1 cellular context compared by ENCODE assay signal in genomic region chr5:147918899-147919298, GRCh38.
TF ChIP-seq lines count a peak whose summit lies in the region.

No MANE protein-coding gene starts in this region.

TF ChIP-seq in GM23338, 12 proteins besides CTCF, POLR2A, EP300 and RAD21:
- TF ChIP-seq ZNF462 (CRISPR knock-in tag; IDR thresholded peaks at IDR 0.05): no peak
- TF ChIP-seq STAT1 (IDR thresholded peaks at IDR 0.05; ENCODE audit: unreplicated experiment): no peak
- no peak for TF ChIP-seq JUNB (IDR thresholded peaks at IDR 0.05; ENCODE audit: unreplicated experiment)
- TF ChIP-seq EZH2phosphoT487 (IDR thresholded peaks at IDR 0.05; ENCODE audit: unreplicated experiment): no peak
- TF ChIP-seq, protein P1, sequence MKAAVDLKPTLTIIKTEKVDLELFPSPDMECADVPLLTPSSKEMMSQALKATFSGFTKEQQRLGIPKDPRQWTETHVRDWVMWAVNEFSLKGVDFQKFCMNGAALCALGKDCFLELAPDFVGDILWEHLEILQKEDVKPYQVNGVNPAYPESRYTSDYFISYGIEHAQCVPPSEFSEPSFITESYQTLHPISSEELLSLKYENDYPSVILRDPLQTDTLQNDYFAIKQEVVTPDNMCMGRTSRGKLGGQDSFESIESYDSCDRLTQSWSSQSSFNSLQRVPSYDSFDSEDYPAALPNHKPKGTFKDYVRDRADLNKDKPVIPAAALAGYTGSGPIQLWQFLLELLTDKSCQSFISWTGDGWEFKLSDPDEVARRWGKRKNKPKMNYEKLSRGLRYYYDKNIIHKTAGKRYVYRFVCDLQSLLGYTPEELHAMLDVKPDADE (IDR thresholded peaks at IDR 0.05): no peak
- no peak for TF ChIP-seq REST (IDR thresholded peaks at IDR 0.05; ENCODE audit: unreplicated experiment)
- no peak for TF ChIP-seq ZNF331 (CRISPR knock-in tag; IDR thresholded peaks at IDR 0.05; ENCODE audit: low read depth)
- no peak for TF ChIP-seq NANOG (IDR thresholded peaks at IDR 0.05; ENCODE audit: borderline replicate concordance)
- TF ChIP-seq CREB1 (CRISPR knock-in tag; IDR thresholded peaks at IDR 0.05; ENCODE audit: low read depth): no peak
- no peak for TF ChIP-seq ZNF114 (CRISPR knock-in tag; IDR thresholded peaks at IDR 0.05)
- no peak for TF ChIP-seq POLR2AphosphoS5 (IDR thresholded peaks at IDR 0.05; ENCODE audit: low read depth)
- no peak for TF ChIP-seq EZH2 (IDR thresholded peaks at IDR 0.05; ENCODE audit: low read depth, unreplicated experiment)
